Comparison of ENCODE assay signal across 8 cellular contexts in the genomic region with DNA sequence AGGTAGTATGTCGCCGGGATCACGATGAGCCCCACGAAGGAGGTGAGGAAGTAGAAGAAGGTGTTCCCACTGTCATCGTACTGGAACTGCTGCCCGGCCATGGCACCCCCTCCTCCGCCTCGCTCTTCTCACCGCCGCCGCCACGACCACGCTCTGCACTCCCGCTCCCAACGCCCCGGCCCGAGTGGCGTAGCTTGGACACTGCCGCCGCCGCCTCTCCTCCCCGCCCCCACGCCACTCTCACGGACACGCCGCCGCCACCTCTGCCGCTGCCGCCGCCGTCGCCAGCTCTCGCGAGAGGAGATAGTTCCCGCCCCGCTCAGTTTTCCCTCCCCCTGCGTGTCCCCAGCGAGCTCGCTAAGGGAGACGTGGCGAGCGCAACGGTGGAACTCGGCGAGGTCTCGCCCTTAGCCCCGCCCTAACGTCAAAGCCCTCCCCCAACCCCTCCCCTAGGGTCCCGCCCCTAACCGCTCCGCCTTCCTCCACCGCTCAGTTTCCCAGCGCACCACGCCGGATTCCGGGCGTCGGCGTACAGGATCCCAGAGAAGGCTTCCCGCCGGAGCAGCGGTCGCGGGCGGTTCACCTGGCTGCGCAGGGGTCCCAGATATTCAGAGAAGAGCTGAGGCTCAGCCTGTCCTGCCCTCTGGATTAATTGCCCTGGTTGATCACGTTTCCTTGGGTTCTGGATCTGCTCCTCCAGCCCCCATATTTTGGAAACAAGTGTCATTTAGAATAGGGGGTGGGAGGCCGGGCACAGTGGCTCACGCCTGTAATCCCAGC. TPM values are rescaled to one million over a fixed set of nuclear protein-coding genes. Genes with fewer than 3 reads are reported as not detected.
DNase-seq lines count a peak whose midpoint lies in the region; ATAC-seq, FAIRE-seq and TF ChIP-seq lines count a peak whose summit lies in the region.

Gene SEC63 (minus strand): TSS at position 300 of the 780 bp plus-strand sequence. CDS start 199 bp downstream, at position 101.

- peaks cover 28% of the 10 kb centered on the region for H3K36me3 Mint-ChIP-seq in activated CD4-positive, alpha-beta T cell treated with anti-CD3 and anti-CD28 coated beads for 36 hours (ENCODE audit: low read depth)
- peaks cover 2% of the 10 kb centered on the region for H3K36me3 Mint-ChIP-seq in chondrocyte (ENCODE audit: low read depth)

- FAIRE-seq in GM19239 (lab: Jason Lieb, UNC) = peak; percentile 94

- no peak for TF ChIP-seq CTCF in BE2C (IDR thresholded peaks at IDR 0.05; ENCODE audit: low read depth, low read length)
- TF ChIP-seq CTCF in chondrocyte (IDR thresholded peaks at IDR 0.05) = peak; percentile 29

- no peaks in the 10 kb centered on the region for H3K27me3 ChIP-seq in BE2C

- peak within 1 kb of the TSS; percentile 99 for H3K27ac Mint-ChIP-seq in activated CD4-positive, alpha-beta T cell treated with anti-CD3 and anti-CD28 coated beads for 36 hours
- H3K27ac Mint-ChIP-seq in chondrocyte (ENCODE audit: unreplicated experiment) = peak within 1 kb of the TSS; percentile 99

- CTCF ChIA-PET in activated CD4-positive, alpha-beta T cell treated with anti-CD3 and anti-CD28 coated beads for 36 hours (lab: Charles Lee) = interaction anchor here (0.6 to 1.0 kb wide), 4 partner anchors 20 to 1281 kb away, joined by 3 read pairs; no protein-coding TSS in a partner anchor

- H3K36me3 ChIP-seq in BE2C = no peaks in the 10 kb centered on the region

- peak within 1 kb of the TSS; percentile 100 for H3K4me3 Mint-ChIP-seq in activated CD4-positive, alpha-beta T cell treated with anti-CD3 and anti-CD28 coated beads for 36 hours
- peak within 1 kb of the TSS; percentile 99 for H3K4me3 Mint-ChIP-seq in chondrocyte (ENCODE audit: unreplicated experiment)

- intact Hi-C loops in activated CD4-positive, alpha-beta T cell treated with anti-CD3 and anti-CD28 coated beads for 36 hours (cut with DNase I, micrococcal nuclease) = loop anchor here (1.0 to 10.0 kb wide), 18 partner anchors 41 to 1525 kb away; partner anchors contain the start of genes AFG1L (in 2 of the 2), OSTM1 (in 2 of the 2), BEND3 (in 1 of the 2) and CD164 (in 1 of the 2)

- POLR2A ChIA-PET in activated CD4-positive, alpha-beta T cell treated with anti-CD3 and anti-CD28 coated beads for 36 hours (lab: Charles Lee) = interaction anchor here (0.6 to 1.3 kb wide), 4 partner anchors 14 to 245 kb away, joined by 3 to 5 read pairs (median 3); no protein-coding TSS in a partner anchor

- peaks cover 36% of the 10 kb centered on the region for H3K4me1 Mint-ChIP-seq in activated CD4-positive, alpha-beta T cell treated with anti-CD3 and anti-CD28 coated beads for 36 hours
- peaks cover 31% of the 10 kb centered on the region for H3K4me1 Mint-ChIP-seq in chondrocyte (ENCODE audit: low read depth)

- no peaks in the 10 kb centered on the region for H3K4me1 ChIP-seq in BE2C

- no peaks in the 10 kb centered on the region for H3K9me3 ChIP-seq in BE2C

- DNase-seq in BE2C (peak; percentile 98), GM19239 (ENCODE audit: insufficient read length, low spot score) (peak; percentile 98), NCI-H524 (lab: John Stamatoyannopoulos, UW) (peak; percentile 93 to 95), chondrocyte (ENCODE audit: low spot score) (peak; percentile 97), kidney tubule cell (ENCODE audit: low spot score) (peak; percentile 97)
- peak; percentile 98 for DNase-seq in activated CD4-positive, alpha-beta T cell treated with anti-CD3 and anti-CD28 coated beads for 36 hours
- DNase-seq in stimulated activated CD4-positive, alpha-beta T cell treated with anti-CD3 and anti-CD28 coated beads, Interleukin-1b, Interleukin-23, amount 100 ng/mL, for 1 hour (ENCODE audit: low read depth in 2 of 2) = peak; percentile 94 to 97

- H3K4me3 ChIP-seq in BE2C (ENCODE audit: low read depth, low read length) = peak within 1 kb of the TSS; percentile 98

- ATAC-seq in HG03442 (IDR thresholded peaks at IDR 0.05; ENCODE audit: unreplicated experiment) = peak; percentile 88
- peak; percentile 98 for ATAC-seq in activated CD4-positive, alpha-beta T cell treated with anti-CD3 and anti-CD28 coated beads for 36 hours

- H3K9me3 Mint-ChIP-seq in activated CD4-positive, alpha-beta T cell treated with anti-CD3 and anti-CD28 coated beads for 36 hours (ENCODE audit: low read depth) = no peaks in the 10 kb centered on the region
- H3K9me3 Mint-ChIP-seq in chondrocyte (ENCODE audit: low read depth) = no peaks in the 10 kb centered on the region

- H3K27me3 Mint-ChIP-seq in activated CD4-positive, alpha-beta T cell treated with anti-CD3 and anti-CD28 coated beads for 36 hours = peaks cover 2% of the 10 kb centered on the region
- no peaks in the 10 kb centered on the region for H3K27me3 Mint-ChIP-seq in chondrocyte (ENCODE audit: low read depth)

RNA-seq across cellular contexts. Expression of gene SEC63, which starts in this region (rescaled TPM):
- 75.2 TPM for polyA plus RNA-seq in BE2C (2012; ENCODE audit: insufficient read depth, insufficient read length, low read depth)
- total RNA-seq in activated CD4-positive, alpha-beta T cell treated with anti-CD3 and anti-CD28 coated beads for 36 hours = 100 to 1,000 TPM in 1 of 2 experiments, 10 to 100 TPM in 1; 98.7 to 100 TPM
- 155 to 166 TPM (median 160 TPM) in 3 replicates for total RNA-seq in chondrocyte

Comparison
In these comparisons a context has a peak if more than half of its experiments do, and no peak if none do; other contexts are left out.
1. Peak in every context shown above with its lines: DNase-seq, ATAC-seq and H3K4me3 ChIP-seq.